ENCODE assay signal across 1 cellular context in the genomic region with DNA sequence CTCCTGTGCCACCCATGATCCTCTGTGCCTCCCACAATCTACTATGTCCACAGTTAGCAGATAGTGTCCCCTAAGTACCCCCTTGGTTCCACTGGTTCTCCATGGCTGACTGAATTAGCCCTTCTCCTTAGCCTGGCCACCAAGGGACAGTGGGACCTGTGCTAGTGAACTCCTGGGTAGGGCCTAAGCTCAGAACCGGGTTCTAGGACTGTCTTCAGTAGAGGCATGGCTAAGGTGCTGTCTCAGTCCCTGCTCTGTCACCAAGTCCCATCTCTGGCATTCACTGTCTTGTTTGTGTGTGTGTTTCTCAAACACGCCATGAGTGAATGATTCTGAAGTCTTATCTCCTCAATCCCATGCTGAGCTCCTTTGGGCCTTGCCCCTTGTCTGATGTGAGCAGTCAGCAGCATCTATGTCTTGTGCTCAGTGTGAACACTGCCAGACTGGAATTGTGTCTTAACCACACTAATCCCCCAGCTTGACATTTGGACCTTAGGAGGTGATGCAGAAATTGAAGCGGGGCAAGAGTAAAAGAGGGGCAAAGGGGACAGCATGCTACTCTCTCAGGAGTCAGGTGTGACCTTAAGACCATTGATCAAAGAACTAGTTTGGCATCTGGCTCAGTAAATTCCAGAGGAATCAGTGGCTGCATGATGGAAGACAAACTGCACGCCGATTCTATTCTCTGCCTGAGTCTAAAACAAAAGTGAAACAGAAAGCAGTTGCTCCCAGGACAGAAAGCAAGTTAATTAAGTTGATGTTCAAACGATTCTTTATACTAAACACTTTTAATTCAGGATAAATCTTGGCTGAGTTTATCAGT.
TF ChIP-seq lines count a peak whose summit lies in the region.

No MANE protein-coding gene starts in this region.

TF ChIP-seq in IMR-90, 13 proteins besides CTCF, POLR2A, EP300 and RAD21:
- TF ChIP-seq, protein P1, sequence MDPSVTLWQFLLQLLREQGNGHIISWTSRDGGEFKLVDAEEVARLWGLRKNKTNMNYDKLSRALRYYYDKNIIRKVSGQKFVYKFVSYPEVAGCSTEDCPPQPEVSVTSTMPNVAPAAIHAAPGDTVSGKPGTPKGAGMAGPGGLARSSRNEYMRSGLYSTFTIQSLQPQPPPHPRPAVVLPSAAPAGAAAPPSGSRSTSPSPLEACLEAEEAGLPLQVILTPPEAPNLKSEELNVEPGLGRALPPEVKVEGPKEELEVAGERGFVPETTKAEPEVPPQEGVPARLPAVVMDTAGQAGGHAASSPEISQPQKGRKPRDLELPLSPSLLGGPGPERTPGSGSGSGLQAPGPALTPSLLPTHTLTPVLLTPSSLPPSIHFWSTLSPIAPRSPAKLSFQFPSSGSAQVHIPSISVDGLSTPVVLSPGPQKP (IDR thresholded peaks at IDR 0.05; ENCODE audit: borderline replicate concordance, low read depth, low read length) = no peak
- no peak for TF ChIP-seq CEBPB (IDR thresholded peaks at IDR 0.05; ENCODE audit: low read depth, low read length)
- TF ChIP-seq, protein P2, sequence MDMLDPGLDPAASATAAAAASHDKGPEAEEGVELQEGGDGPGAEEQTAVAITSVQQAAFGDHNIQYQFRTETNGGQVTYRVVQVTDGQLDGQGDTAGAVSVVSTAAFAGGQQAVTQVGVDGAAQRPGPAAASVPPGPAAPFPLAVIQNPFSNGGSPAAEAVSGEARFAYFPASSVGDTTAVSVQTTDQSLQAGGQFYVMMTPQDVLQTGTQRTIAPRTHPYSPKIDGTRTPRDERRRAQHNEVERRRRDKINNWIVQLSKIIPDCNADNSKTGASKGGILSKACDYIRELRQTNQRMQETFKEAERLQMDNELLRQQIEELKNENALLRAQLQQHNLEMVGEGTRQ (IDR thresholded peaks at IDR 0.05; ENCODE audit: low read depth, low read length) = no peak
